In the genomic region with DNA sequence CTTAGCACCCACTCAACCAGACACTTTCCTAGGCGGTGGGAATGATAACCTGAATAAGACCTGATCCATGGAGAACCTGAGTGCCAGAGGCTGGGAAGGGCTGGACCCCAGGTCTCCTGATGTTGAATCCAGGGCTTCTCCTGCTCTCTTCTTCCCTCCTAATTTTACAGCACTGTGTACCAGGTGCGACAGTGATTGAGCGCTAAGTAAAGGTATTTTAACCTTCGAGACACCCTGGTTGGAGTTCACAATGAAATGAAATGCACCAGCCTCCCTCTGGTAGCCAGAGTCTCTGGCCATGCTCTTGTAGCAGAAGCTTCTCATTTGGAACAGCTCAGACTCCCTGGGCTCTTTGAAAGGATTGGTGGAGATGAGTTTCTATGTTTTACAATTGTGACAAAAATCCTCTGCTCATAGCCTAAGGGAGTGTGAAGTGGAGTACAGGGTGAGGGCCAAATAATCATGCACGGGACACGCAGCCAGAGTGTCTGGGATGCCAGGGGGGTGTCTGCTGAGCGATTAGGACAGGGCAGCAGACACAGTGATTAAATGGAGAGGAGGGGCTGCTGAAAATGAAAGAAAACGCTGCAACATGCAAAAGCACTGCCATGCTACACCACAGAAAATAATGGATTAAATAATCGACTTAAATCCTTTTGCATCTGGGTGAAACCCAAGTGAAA, we compare ENCODE assay signal across 1 cellular context.
TF ChIP-seq lines count a peak whose summit lies in the region.

No MANE protein-coding gene starts in this region.

TF ChIP-seq in SK-N-SH treated with all-trans-retinoic acid at 6 μM for 48 hours, 23 proteins besides CTCF, POLR2A, EP300 and RAD21 (continued from another document):
- TF ChIP-seq, protein P1, sequence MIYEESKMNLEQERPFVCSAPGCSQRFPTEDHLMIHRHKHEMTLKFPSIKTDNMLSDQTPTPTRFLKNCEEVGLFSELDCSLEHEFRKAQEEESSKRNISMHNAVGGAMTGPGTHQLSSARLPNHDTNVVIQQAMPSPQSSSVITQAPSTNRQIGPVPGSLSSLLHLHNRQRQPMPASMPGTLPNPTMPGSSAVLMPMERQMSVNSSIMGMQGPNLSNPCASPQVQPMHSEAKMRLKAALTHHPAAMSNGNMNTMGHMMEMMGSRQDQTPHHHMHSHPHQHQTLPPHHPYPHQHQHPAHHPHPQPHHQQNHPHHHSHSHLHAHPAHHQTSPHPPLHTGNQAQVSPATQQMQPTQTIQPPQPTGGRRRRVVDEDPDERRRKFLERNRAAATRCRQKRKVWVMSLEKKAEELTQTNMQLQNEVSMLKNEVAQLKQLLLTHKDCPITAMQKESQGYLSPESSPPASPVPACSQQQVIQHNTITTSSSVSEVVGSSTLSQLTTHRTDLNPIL (CRISPR knock-in tag; IDR thresholded peaks at IDR 0.05; ENCODE audit: low read depth), result no peak
- TF ChIP-seq ARNTL (CRISPR knock-in tag; IDR thresholded peaks at IDR 0.05; ENCODE audit: borderline replicate concordance, low read depth), result no peak
- TF ChIP-seq ZC3H10 (CRISPR knock-in tag; IDR thresholded peaks at IDR 0.05), result no peak
- TF ChIP-seq ESRRG (CRISPR knock-in tag; IDR thresholded peaks at IDR 0.05), result no peak
- TF ChIP-seq, protein P2, sequence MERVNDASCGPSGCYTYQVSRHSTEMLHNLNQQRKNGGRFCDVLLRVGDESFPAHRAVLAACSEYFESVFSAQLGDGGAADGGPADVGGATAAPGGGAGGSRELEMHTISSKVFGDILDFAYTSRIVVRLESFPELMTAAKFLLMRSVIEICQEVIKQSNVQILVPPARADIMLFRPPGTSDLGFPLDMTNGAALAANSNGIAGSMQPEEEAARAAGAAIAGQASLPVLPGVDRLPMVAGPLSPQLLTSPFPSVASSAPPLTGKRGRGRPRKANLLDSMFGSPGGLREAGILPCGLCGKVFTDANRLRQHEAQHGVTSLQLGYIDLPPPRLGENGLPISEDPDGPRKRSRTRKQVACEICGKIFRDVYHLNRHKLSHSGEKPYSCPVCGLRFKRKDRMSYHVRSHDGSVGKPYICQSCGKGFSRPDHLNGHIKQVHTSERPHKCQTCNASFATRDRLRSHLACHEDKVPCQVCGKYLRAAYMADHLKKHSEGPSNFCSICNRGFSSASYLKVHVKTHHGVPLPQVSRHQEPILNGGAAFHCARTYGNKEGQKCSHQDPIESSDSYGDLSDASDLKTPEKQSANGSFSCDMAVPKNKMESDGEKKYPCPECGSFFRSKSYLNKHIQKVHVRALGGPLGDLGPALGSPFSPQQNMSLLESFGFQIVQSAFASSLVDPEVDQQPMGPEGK (CRISPR knock-in tag; IDR thresholded peaks at IDR 0.05; ENCODE audit: borderline replicate concordance), result no peak
- no peak for TF ChIP-seq GLIS3 (CRISPR knock-in tag; IDR thresholded peaks at IDR 0.05)
